ENCODE assay signal across 7 cellular contexts in the genomic region with DNA sequence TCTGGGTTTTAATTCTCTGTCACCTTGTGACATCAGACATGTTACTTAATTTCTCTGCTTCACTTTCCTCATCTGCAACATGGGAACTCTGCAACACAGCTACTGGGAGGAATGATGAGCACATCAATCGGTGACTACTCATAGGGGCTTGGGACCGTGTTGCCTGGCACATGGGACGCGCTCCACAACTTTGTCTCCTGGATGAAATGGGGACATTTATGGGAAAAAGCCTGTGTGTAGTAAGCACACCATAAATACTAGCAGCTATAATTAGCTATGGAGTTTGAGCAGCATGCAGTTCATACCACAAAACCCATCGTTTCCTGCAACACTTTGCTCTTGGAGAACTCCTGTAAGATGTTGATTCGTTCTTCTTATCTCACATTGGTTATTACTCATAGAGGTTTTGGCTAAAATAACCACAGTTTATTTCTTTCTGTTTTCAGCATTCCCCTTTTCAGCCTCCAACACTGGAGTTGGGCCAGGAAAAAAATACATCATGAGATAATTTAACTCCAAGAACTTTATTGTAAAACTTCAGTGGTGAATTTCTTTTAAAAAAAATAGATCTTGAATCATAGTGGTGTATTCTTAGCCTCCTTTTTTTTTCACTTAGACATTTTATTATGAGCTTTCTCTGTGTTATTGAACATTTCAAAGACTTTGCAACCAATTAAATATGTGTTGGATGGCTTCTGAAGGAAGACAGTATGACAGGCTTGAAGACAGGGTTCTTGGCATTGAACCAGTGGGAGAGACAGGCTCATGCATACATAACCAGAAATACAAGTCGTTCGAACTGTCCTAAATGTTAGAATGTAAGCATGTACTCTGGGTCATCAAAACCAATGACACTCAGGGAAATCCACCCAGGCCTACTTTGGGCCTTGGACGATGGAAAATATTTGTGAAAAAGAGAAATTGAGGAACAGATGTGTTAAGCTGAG.
DNase-seq lines count a peak whose midpoint lies in the region; ATAC-seq, FAIRE-seq and TF ChIP-seq lines count a peak whose summit lies in the region.

No MANE protein-coding gene starts in this region.

- H3K4me1 ChIP-seq in astrocyte (ENCODE audit: insufficient read depth, low read length): peaks cover 18% of the 10 kb centered on the region

- no peak overlapping the region for H2AFZ ChIP-seq in astrocyte (ENCODE audit: low read depth, low read length)

- H3K9me3 ChIP-seq in MG63 (no peaks in the 10 kb centered on the region), astrocyte (ENCODE audit: insufficient read depth, low read depth, low read length) (no peaks in the 10 kb centered on the region)

- H4K20me1 ChIP-seq in astrocyte (ENCODE audit: insufficient read depth, low read length): peaks cover 46% of the 10 kb centered on the region

- TF ChIP-seq CTCF in astrocyte (IDR thresholded peaks at IDR 0.05; ENCODE audit: insufficient read depth, low read depth, low read length): no peak

- H3K4me3 Mint-ChIP-seq in astrocyte (ENCODE audit: unreplicated experiment) (peak overlapping the region; percentile 18), memory B cell (no peak overlapping the region)

- no peaks in the 10 kb centered on the region for H3K79me2 ChIP-seq in astrocyte (ENCODE audit: insufficient read depth, low read length)

- no peaks in the 10 kb centered on the region for H3K27me3 Mint-ChIP-seq in astrocyte (ENCODE audit: low read depth, unreplicated experiment)
- no peaks in the 10 kb centered on the region for H3K27me3 Mint-ChIP-seq in memory B cell

- DNase-seq in MG63 (peak; percentile 29), astrocyte (ENCODE audit: low read depth) (peak; percentile 100), memory B cell (ENCODE audit: low spot score in 2 of 2) (no peak), NCI-H446 treated with DMSO at 0.1 percent for 48 hours (lab: John Stamatoyannopoulos, UW) (no peak)

- H3K9me3 Mint-ChIP-seq in astrocyte (ENCODE audit: unreplicated experiment) (peaks cover 7% of the 10 kb centered on the region), memory B cell (peaks cover 6% of the 10 kb centered on the region)

- H3K27ac ChIP-seq in astrocyte (ENCODE audit: low read depth, low read length): peak overlapping the region; percentile 27

- H3K4me1 Mint-ChIP-seq in astrocyte (ENCODE audit: low read depth, unreplicated experiment) (peaks cover 28% of the 10 kb centered on the region), memory B cell (peaks cover 41% of the 10 kb centered on the region)

- H3K27ac Mint-ChIP-seq in astrocyte (ENCODE audit: unreplicated experiment) (no peak overlapping the region), memory B cell (peak overlapping the region; percentile 8)

- ATAC-seq in GM18870 (IDR thresholded peaks at IDR 0.05; ENCODE audit: unreplicated experiment): peak; percentile 38
- ATAC-seq in memory B cell (ENCODE audit: low read depth): no peak
- ATAC-seq in GM21515 (IDR thresholded peaks at IDR 0.05; ENCODE audit: unreplicated experiment): no peak
- ATAC-seq in GM19463 (IDR thresholded peaks at IDR 0.05; ENCODE audit: unreplicated experiment): no peak

- H3K36me3 Mint-ChIP-seq in astrocyte (ENCODE audit: low read depth, unreplicated experiment): peaks cover 39% of the 10 kb centered on the region
- peaks cover 10% of the 10 kb centered on the region for H3K36me3 Mint-ChIP-seq in memory B cell

- no peaks in the 10 kb centered on the region for H3K36me3 ChIP-seq in MG63
- no peaks in the 10 kb centered on the region for H3K36me3 ChIP-seq in astrocyte (ENCODE audit: insufficient read depth, low read length)

- no peak overlapping the region for H3K4me3 ChIP-seq in MG63
- H3K4me3 ChIP-seq in astrocyte (ENCODE audit: insufficient read depth, low read depth, low read length): no peak overlapping the region

- H3K27me3 ChIP-seq in MG63 (no peaks in the 10 kb centered on the region), astrocyte (ENCODE audit: insufficient read depth, low read length) (no peaks in the 10 kb centered on the region)

- peak overlapping the region; percentile 67 for H3K4me2 ChIP-seq in astrocyte (ENCODE audit: low read length)

- H3K9ac ChIP-seq in astrocyte (ENCODE audit: low read length): no peak overlapping the region

- FAIRE-seq in astrocyte (lab: Jason Lieb, UNC): peak; percentile 77

Comparison
In these comparisons a context has a peak if more than half of its experiments do, and no peak if none do; other contexts are left out.
1. DNase-seq: peak in MG63 (single experiment) and astrocyte (single experiment); none in memory B cell (0 of 2) and NCI-H446 treated with DMSO at 0.1 percent for 48 hours (single experiment).